Comparison of ENCODE assay signal across 24 cellular contexts in the genomic region with DNA sequence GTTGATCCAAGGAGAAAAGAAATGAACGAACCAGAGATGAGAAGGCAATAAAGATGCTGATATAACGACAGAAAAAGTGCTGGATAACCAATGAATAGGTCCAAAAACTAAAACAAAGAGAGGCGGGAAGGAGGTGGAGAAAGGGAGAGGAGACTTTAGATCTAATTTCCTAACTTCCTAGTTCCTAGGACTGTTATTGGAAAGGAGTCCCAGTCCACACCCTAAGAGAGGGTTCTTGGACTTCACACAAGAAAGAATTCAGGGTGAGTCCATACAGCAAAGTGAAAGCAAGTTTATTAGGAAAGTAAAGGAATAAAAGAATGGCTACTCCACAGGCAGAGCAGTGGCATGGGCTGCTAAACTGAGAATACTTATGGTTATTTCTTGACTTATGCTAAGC.
"Had no signal": no experiment of that assay in that cellular context is flagged by ENCODE, and none has a peak within 500 bp of the region (broad histone marks: within the 10 kb centered on the region; RNA-seq: fewer than 3 reads in every experiment).

No MANE protein-coding gene starts in this region.

- H3K27me3 Mint-ChIP-seq: activated CD4-positive, alpha-beta T cell treated with anti-CD3 and anti-CD28 coated beads, Interleukin-2, amount 10 ng/mL, durations not matched to agents 24 days and 14 days; activated naive CD8-positive, alpha-beta T cell had no signal

- H3K36me3 Mint-ChIP-seq: activated naive CD8-positive, alpha-beta T cell; IgD-negative memory B cell had no signal

- DNase-seq: activated CD4-positive, alpha-beta T cell treated with anti-CD3 and anti-CD28 coated beads, Interleukin-2, amount 10 ng/mL, durations not matched to agents 24 days and 14 days; activated CD4-positive, alpha-beta T cell treated with anti-CD3 and anti-CD28 coated beads, Interleukin-2, amount 50 U/mL, for 48 hours; activated CD4-positive, CD25-positive, alpha-beta regulatory T cell treated with anti-CD3 and anti-CD28 coated beads, Interleukin-2, amount 50 U/mL, for 72 hours; activated CD8-positive, alpha-beta memory T cell treated with anti-CD3 and anti-CD28 coated beads for 24 hours; activated effector memory CD4-positive, alpha-beta T cell treated with anti-CD3 and anti-CD28 coated beads, Interleukin-2, amount 50 U/mL, for 16 hours; activated naive CD4-positive, alpha-beta T cell treated with anti-CD3 and anti-CD28 coated beads for 36 hours; activated T-cell treated with anti-CD3 and anti-CD28 coated beads, Interleukin-2, amount 50 U/mL, for 4 hours; anterior cingulate cortex; KG1; NCI-H1048; NCI-H146; NCI-H187 treated with DMSO at 0.1 percent for 48 hours; NCI-H2171; NCI-H226; NCI-H526 treated with DMSO at 0.1 percent for 48 hours; NCI-H82; NK-92 treated with Interleukin-12 subunit alpha and Interleukin-12 subunit beta, amount 100 ng/mL, for 24 hours; OCI-M1; SHP77; T-helper 17 cell; T-helper 9 cell had no signal

- H3K4me1 Mint-ChIP-seq: activated CD4-positive, alpha-beta T cell treated with anti-CD3 and anti-CD28 coated beads, Interleukin-2, amount 10 ng/mL, durations not matched to agents 24 days and 14 days; IgD-negative memory B cell; T-helper 17 cell; WTC11 had no signal

- ATAC-seq: activated T-cell treated with anti-CD3 and anti-CD28 coated beads, Interleukin-2, amount 50 U/mL, for 4 hours; T-helper 17 cell; WTC11 had no signal

- H3K4me3 Mint-ChIP-seq: activated CD4-positive, alpha-beta T cell treated with anti-CD3 and anti-CD28 coated beads, Interleukin-2, amount 10 ng/mL, durations not matched to agents 24 days and 14 days; activated naive CD4-positive, alpha-beta T cell treated with anti-CD3 and anti-CD28 coated beads for 36 hours; activated naive CD8-positive, alpha-beta T cell; activated T-cell treated with anti-CD3 and anti-CD28 coated beads, Interleukin-2, amount 50 U/mL, for 4 hours; IgD-negative memory B cell; T-helper 17 cell; WTC11 had no signal

- H3K27ac Mint-ChIP-seq: activated CD4-positive, alpha-beta T cell treated with anti-CD3 and anti-CD28 coated beads, Interleukin-2, amount 10 ng/mL, durations not matched to agents 24 days and 14 days; activated naive CD4-positive, alpha-beta T cell treated with anti-CD3 and anti-CD28 coated beads for 36 hours; activated naive CD8-positive, alpha-beta T cell; IgD-negative memory B cell; T-helper 17 cell; WTC11 had no signal
